In the genomic region with DNA sequence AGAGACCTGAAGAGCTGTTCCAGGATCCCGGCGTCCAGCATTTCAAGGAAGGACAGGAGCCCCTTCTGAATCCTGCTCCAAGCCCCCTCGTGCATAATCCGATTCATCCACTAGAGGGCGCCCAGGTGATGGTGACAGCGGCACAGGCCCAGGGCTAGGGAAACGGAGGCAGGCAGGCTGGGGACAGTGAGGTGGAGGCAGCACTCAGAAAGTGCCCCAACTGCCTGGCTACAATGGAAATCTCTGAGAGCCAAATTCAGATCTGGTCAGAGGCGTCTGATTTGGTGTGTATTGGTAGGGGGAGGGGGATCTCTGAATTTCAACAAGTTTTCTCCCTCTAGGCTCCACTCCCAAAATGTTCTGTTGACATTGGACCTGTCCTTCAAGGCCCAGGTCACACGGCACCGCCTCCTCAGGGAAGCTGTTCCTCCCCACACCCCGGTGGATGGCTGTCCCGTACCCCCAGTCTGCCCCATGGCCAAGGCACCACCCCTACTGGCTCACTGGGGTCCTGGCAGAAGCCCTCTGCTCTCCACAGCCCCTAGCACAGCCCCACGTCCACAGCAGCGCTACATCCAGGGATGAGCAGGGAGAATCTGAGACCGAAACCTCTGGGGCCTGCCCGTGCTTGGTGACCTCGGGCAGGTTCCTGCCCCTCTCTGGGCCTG, we compare ENCODE assay signal across 8 cellular contexts.
DNase-seq lines count a peak whose midpoint lies in the region; ATAC-seq, FAIRE-seq and TF ChIP-seq lines count a peak whose summit lies in the region.

No MANE protein-coding gene starts in this region.

- DNase-seq in ELF-1 (ENCODE audit: low read depth, low spot score): peak; percentile 87
- no peak for DNase-seq in LNCaP clone FGC (ENCODE audit: low read depth)
- DNase-seq in WERI-Rb-1: peak; percentile 88
- DNase-seq in T47D (ENCODE audit: low read depth in 1 of 2, low spot score in 1 of 2): peak; percentile 56 to 66
- no peak for DNase-seq in keratinocyte (ENCODE audit: low read depth, low spot score)
- peak; percentile 61 to 66 for DNase-seq in stimulated activated CD4-positive, alpha-beta T cell treated with anti-CD3 and anti-CD28 coated beads, Interleukin-1b, Interleukin-23, amount 100 ng/mL, for 4 hours (ENCODE audit: low read depth in 2 of 2)

- ATAC-seq in HG03439 (IDR thresholded peaks at IDR 0.05; ENCODE audit: unreplicated experiment): no peak
- no peak for ATAC-seq in GM21737 (IDR thresholded peaks at IDR 0.05; ENCODE audit: unreplicated experiment)

- dilution Hi-C loops in keratinocyte (cut with MboI; ENCODE audit: extremely low pct_ligation_motif_present, low sequenced_read_pairs): no loop called here

- no peak overlapping the region for H3K4me2 ChIP-seq in keratinocyte (ENCODE audit: control insufficient read depth, extremely low read depth, insufficient read depth, low read depth, low read length)

- peaks cover 10% of the 10 kb centered on the region for H4K20me1 ChIP-seq in keratinocyte (ENCODE audit: control insufficient read depth, extremely low read depth, insufficient read depth, low read length)

- H3K36me3 ChIP-seq in WERI-Rb-1: peaks cover 42% of the 10 kb centered on the region
- H3K36me3 ChIP-seq in keratinocyte (ENCODE audit: control insufficient read depth in 2 of 2, extremely low read depth in 1 of 2, insufficient read depth in 2 of 2, low read length in 2 of 2): peaks cover 3 to 11% of the 10 kb centered on the region in 2 experiments

- H3K27me3 ChIP-seq in WERI-Rb-1 (ENCODE audit: insufficient read depth, low read depth, severe bottlenecking): no peaks in the 10 kb centered on the region
- H3K27me3 ChIP-seq in keratinocyte (ENCODE audit: control insufficient read depth, extremely low read depth, insufficient read depth, low read length): no peaks in the 10 kb centered on the region

- H2AFZ ChIP-seq in keratinocyte (ENCODE audit: control insufficient read depth, low read length): no peak overlapping the region

- FAIRE-seq in keratinocyte (lab: Jason Lieb, UNC): peak; percentile 36

- H3K4me3 ChIP-seq in LNCaP clone FGC (ENCODE audit: low read depth, low read length) (no peak overlapping the region), WERI-Rb-1 (ENCODE audit: low read depth, low read length) (no peak overlapping the region), keratinocyte (ENCODE audit: control insufficient read depth in 2 of 3, extremely low read depth in 1 of 3, insufficient read depth in 2 of 3, low read depth in 1 of 3, low read length in 3 of 3) (no peak overlapping the region)

- H3K27ac ChIP-seq in WERI-Rb-1: no peak overlapping the region
- no peak overlapping the region for H3K27ac ChIP-seq in keratinocyte (ENCODE audit: control insufficient read depth, insufficient read depth, low read length)

- in situ Hi-C loops in T47D (cut with HindIII; ENCODE audit: low pct_unique_long_range_greater_than_20kb, low sequenced_read_pairs): no loop called here

- H3K4me1 ChIP-seq in keratinocyte (ENCODE audit: control insufficient read depth, extremely low read depth, insufficient read depth, low read length): no peaks in the 10 kb centered on the region

- no peaks in the 10 kb centered on the region for H3K9me1 ChIP-seq in keratinocyte (ENCODE audit: control insufficient read depth, extremely low read depth, insufficient read depth, low read length)

- peaks cover 34% of the 10 kb centered on the region for H3K79me2 ChIP-seq in keratinocyte (ENCODE audit: control insufficient read depth, insufficient read depth, low read length)

- H3K9me3 ChIP-seq in WERI-Rb-1 (ENCODE audit: severe bottlenecking) (no peaks in the 10 kb centered on the region), keratinocyte (ENCODE audit: control insufficient read depth, low read depth, low read length) (no peaks in the 10 kb centered on the region)

- TF ChIP-seq CTCF in LNCaP clone FGC (IDR thresholded peaks at IDR 0.05; ENCODE audit: control insufficient read depth, extremely low read depth, insufficient read depth) (peak; percentile 80), WERI-Rb-1 (IDR thresholded peaks at IDR 0.05; ENCODE audit: low read depth, low read length) (peak; percentile 95), keratinocyte (optimal IDR thresholded peaks at IDR 0.05 in 1 of 3, IDR thresholded peaks at IDR 0.05 in 1 of 3, conservative IDR thresholded peaks at IDR 0.05 in 1 of 3; ENCODE audit: extremely low read depth in 1 of 3, insufficient read depth in 2 of 3, low read length in 3 of 3) (peak; percentile 85 to 89 (median 89))

- no peak overlapping the region for H3K9ac ChIP-seq in keratinocyte (ENCODE audit: control insufficient read depth, extremely low read depth, insufficient read depth, low read length)

Comparison
In these comparisons a context has a peak if more than half of its experiments do, and no peak if none do; other contexts are left out.
1. DNase-seq: peak in ELF-1 (single experiment), WERI-Rb-1 (single experiment), T47D (2 of 2) and stimulated activated CD4-positive, alpha-beta T cell treated with anti-CD3 and anti-CD28 coated beads, Interleukin-1b, Interleukin-23, amount 100 ng/mL, for 4 hours (2 of 2); none in LNCaP clone FGC (single experiment) and keratinocyte (single experiment).
2. Peak in every context shown above with its lines, with median percentiles within 50 percentile points of each other: CTCF ChIP-seq.